ENCODE assay signal across 8 cellular contexts in the genomic region with DNA sequence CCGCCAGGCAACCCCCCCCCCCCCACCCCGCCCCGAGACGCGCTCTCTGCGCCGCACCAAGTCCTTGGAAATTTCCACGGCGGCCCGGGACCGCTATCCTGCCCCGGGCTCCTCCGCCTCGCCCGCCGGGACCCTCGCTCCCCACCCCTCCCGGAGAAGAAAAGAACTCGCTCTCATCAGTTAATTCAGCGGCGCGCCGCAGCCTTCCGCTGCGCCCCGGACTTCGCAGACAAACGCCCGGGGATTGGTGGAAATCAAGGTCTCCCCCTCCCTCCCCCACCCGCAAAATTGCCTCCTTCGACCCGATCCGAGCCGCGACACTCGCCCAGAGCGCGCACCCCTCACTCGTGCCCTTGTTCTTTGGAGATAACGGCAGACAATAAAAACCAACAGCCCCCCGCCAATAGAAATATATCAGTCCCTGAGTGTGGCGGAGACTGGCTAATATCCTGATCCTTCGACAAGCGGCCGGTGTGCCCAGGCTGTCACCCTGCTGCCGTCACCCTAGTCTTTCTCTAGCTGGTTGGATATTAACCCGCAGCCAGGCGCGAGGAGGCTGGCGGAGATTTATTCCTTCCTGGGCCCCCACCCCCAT. TPM values are rescaled to one million over a fixed set of nuclear protein-coding genes. Genes with fewer than 3 reads are reported as not detected.
DNase-seq lines count a peak whose midpoint lies in the region; ATAC-seq and TF ChIP-seq lines count a peak whose summit lies in the region.

A gene with protein sequence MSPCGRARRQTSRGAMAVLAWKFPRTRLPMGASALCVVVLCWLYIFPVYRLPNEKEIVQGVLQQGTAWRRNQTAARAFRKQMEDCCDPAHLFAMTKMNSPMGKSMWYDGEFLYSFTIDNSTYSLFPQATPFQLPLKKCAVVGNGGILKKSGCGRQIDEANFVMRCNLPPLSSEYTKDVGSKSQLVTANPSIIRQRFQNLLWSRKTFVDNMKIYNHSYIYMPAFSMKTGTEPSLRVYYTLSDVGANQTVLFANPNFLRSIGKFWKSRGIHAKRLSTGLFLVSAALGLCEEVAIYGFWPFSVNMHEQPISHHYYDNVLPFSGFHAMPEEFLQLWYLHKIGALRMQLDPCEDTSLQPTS (minus strand): TSS at position 12 of the 595 bp plus-strand sequence. CDS start 475 bp downstream, outside the sequence.

- CTCF ChIA-PET in CD4-positive, alpha-beta T cell (lab: Charles Lee), result interaction anchor here (0.6 to 1.6 kb wide), 20 partner anchors 14 to 655 kb away, joined by 3 to 11 read pairs (median 4); no protein-coding TSS in a partner anchor
- CTCF ChIA-PET in naive thymus-derived CD4-positive, alpha-beta T cell (lab: Charles Lee), result interaction anchor here (0.6 to 1.3 kb wide), 9 partner anchors 10 to 637 kb away, joined by 3 to 14 read pairs (median 3); no protein-coding TSS in a partner anchor

- intact Hi-C loops in CD4-positive, alpha-beta T cell (cut with DNase I, micrococcal nuclease), result loop anchor here (1.0 to 10.0 kb wide), 9 partner anchors 63 to 640 kb away; a partner anchor contains a TSS
- intact Hi-C loops in naive thymus-derived CD4-positive, alpha-beta T cell (cut with micrococcal nuclease), result loop anchor here (1.0 to 10.0 kb wide), 14 partner anchors 11 to 880 kb away; a partner anchor contains a TSS

- peaks cover 51% of the 10 kb centered on the region for H3K4me1 Mint-ChIP-seq in CD4-positive, alpha-beta T cell (ENCODE audit: low read depth)
- H3K4me1 Mint-ChIP-seq in naive thymus-derived CD4-positive, alpha-beta T cell, result peaks cover 16 to 26% (median 18%) of the 10 kb centered on the region in 7 donors

- no peaks in the 10 kb centered on the region for H3K9me3 ChIP-seq in CD4-positive, alpha-beta T cell (ENCODE audit: control insufficient read depth, low read length)
- H3K9me3 ChIP-seq in naive thymus-derived CD4-positive, alpha-beta T cell (ENCODE audit: control insufficient read depth in 2 of 3, low read length in 3 of 3), result no peaks in the 10 kb centered on the region

- no peaks in the 10 kb centered on the region for H3K36me3 ChIP-seq in naive thymus-derived CD4-positive, alpha-beta T cell (ENCODE audit: control insufficient read depth in 2 of 3, insufficient read depth in 3 of 3, low read length in 3 of 3)

- peak; percentile 53 for ATAC-seq in CD4-positive, alpha-beta T cell (ENCODE audit: poor library complexity)
- ATAC-seq in GM21717 (IDR thresholded peaks at IDR 0.05; ENCODE audit: unreplicated experiment) (peak; percentile 18), esophagus mucosa (peak; percentile 30)
- ATAC-seq in naive thymus-derived CD4-positive, alpha-beta T cell, result peak; percentile 57

- H3K9me3 Mint-ChIP-seq in CD4-positive, alpha-beta T cell, result no peaks in the 10 kb centered on the region
- H3K9me3 Mint-ChIP-seq in naive thymus-derived CD4-positive, alpha-beta T cell, result peaks cover 0 to 3% (median 0%) of the 10 kb centered on the region in 11 donors

- H3K4me3 ChIP-seq in naive thymus-derived CD4-positive, alpha-beta T cell (ENCODE audit: low read length), result peak within 1 kb of the TSS; percentile 85

- H3K27me3 Mint-ChIP-seq in CD4-positive, alpha-beta T cell, result peaks cover 39% of the 10 kb centered on the region
- peaks cover 0 to 62% (median 25%) of the 10 kb centered on the region in 5 donors for H3K27me3 Mint-ChIP-seq in naive thymus-derived CD4-positive, alpha-beta T cell

- peak within 1 kb of the TSS; percentile 95 for H3K4me3 Mint-ChIP-seq in CD4-positive, alpha-beta T cell
- peak within 1 kb of the TSS; percentile 90 to 98 (median 93) for H3K4me3 Mint-ChIP-seq in naive thymus-derived CD4-positive, alpha-beta T cell

- H3K36me3 Mint-ChIP-seq in CD4-positive, alpha-beta T cell (ENCODE audit: low read depth), result peaks cover 16% of the 10 kb centered on the region
- no peaks in the 10 kb centered on the region for H3K36me3 Mint-ChIP-seq in naive thymus-derived CD4-positive, alpha-beta T cell

- H3K27me3 ChIP-seq in CD4-positive, alpha-beta T cell (ENCODE audit: control insufficient read depth, insufficient read depth, low read length), result no peaks in the 10 kb centered on the region
- peaks cover 0 to 5% of the 10 kb centered on the region in 2 donors for H3K27me3 ChIP-seq in naive thymus-derived CD4-positive, alpha-beta T cell (ENCODE audit: control insufficient read depth in 2 of 2, insufficient read depth in 2 of 2, low read length in 2 of 2)

- H3K27ac ChIP-seq in CD4-positive, alpha-beta T cell (ENCODE audit: low read depth, low read length), result peak within 1 kb of the TSS; percentile 45
- H3K27ac ChIP-seq in naive thymus-derived CD4-positive, alpha-beta T cell (ENCODE audit: low read depth, low read length), result no peak within 1 kb of the TSS
- H3K27ac ChIP-seq in temporal lobe (ENCODE audit: low read depth, low read length), result peak within 1 kb of the TSS; percentile 36

- no peak for TF ChIP-seq CTCF in CD4-positive, alpha-beta T cell (IDR thresholded peaks at IDR 0.05)

- POLR2A ChIA-PET in CD4-positive, alpha-beta T cell (lab: Charles Lee), result interaction anchor here (0.8 to 3.7 kb wide), 20 partner anchors 13 to 833 kb away, joined by 3 to 25 read pairs (median 4); a partner anchor contains a TSS
- POLR2A ChIA-PET in naive thymus-derived CD4-positive, alpha-beta T cell (lab: Charles Lee), result interaction anchor here (0.6 to 1.2 kb wide), 3 partner anchors 61 to 278 kb away, joined by 3 to 7 read pairs (median 4); no protein-coding TSS in a partner anchor

- peaks cover 0 to 22% of the 10 kb centered on the region in 2 donors for H3K4me1 ChIP-seq in naive thymus-derived CD4-positive, alpha-beta T cell (ENCODE audit: control insufficient read depth in 2 of 2, insufficient read depth in 2 of 2, low read length in 2 of 2)

- peak; percentile 50 to 68 (median 58) for DNase-seq in CD4-positive, alpha-beta T cell
- DNase-seq in NCI-H1930 (lab: John Stamatoyannopoulos, UW), result peak; percentile 18 to 26
- DNase-seq in activated T-cell treated with anti-CD3 and anti-CD28 coated beads for 24 hours (ENCODE audit: low read depth), result peak; percentile 43
- DNase-seq in naive thymus-derived CD4-positive, alpha-beta T cell, result peak in 8 of 9 donors; percentile 13 to 36 (median 30)
- no peak for DNase-seq in DMS153 treated with DMSO at 0.1 percent for 48 hours (lab: John Stamatoyannopoulos, UW; ENCODE audit: unreplicated experiment)

- H3K27ac Mint-ChIP-seq in CD4-positive, alpha-beta T cell, result peak within 1 kb of the TSS; percentile 92
- H3K27ac Mint-ChIP-seq in naive thymus-derived CD4-positive, alpha-beta T cell, result peak within 1 kb of the TSS in 6 of 9 donors; percentile 28 to 87 (median 83)

RNA-seq across cellular contexts. Expression of the gene that starts here (rescaled TPM):
- total RNA-seq in CD4-positive, alpha-beta T cell, result 1 to 10 TPM; 5.6 to 5.7 TPM
- 1.5 TPM for total RNA-seq in esophagus mucosa
- 1 to 10 TPM in 4 of 5 experiments, under 1 TPM in 1; 0.53 to 6.0 (median 4.0) TPM for total RNA-seq in naive thymus-derived CD4-positive, alpha-beta T cell
- polyA plus RNA-seq in naive thymus-derived CD4-positive, alpha-beta T cell, result under 1 TPM in 1 of 2 donors, not detected in 1; 0.51 TPM
- 16.0 TPM for total RNA-seq in temporal lobe
